In the genomic region with DNA sequence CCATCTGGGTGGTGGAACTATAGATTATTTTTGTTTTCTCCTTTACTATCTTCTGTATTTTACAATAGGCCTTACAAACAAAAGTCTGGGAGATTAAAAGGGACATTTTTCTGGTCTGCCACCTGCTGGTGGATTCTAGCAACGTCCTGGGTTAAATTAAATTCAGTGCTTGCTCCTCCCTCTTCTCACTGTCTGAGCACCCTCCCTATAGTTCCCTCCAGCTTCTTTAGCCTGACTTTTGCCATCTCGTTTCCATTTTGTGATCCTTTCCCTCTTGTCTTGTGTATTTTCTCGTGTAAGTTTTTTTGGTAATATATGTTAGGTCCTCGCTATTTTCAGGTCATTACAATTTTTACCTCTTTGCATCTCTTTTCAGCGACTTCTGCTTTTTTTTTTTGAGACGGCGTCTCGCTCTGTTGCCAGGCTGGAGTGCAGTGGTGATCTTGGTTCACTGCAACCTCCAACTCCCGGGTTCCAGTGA, we compare ENCODE assay signal across 8 cellular contexts. TPM values are rescaled to one million over a fixed set of nuclear protein-coding genes. Genes with fewer than 3 reads are reported as not detected.
DNase-seq lines count a peak whose midpoint lies in the region; ATAC-seq, FAIRE-seq and TF ChIP-seq lines count a peak whose summit lies in the region.

No MANE protein-coding gene starts in this region.

- H3K9me3 ChIP-seq in IMR-90 (ENCODE audit: control insufficient read depth, insufficient read depth, low read length) (no peaks in the 10 kb centered on the region; the same call in 1 of the 2 replicates), pancreas (no peaks in the 10 kb centered on the region), upper lobe of right lung (no peaks in the 10 kb centered on the region)

- H4K20me1 ChIP-seq in IMR-90 (ENCODE audit: insufficient read depth, low read length): no peaks in the 10 kb centered on the region

- TF ChIP-seq POLR2A in IMR-90 (IDR thresholded peaks at IDR 0.05; ENCODE audit: low read depth, low read length): no peak

- no peak overlapping the region for H3K4ac ChIP-seq in IMR-90 (ENCODE audit: low read depth, low read length)

- H3K4me2 ChIP-seq in IMR-90 (ENCODE audit: low read depth, low read length): no peak overlapping the region

- intact Hi-C loops in IMR-90 (cut with micrococcal nuclease): loop anchor here (1.0 to 5.0 kb wide), 4 partner anchors 60 to 431 kb away; a partner anchor contains a TSS
- intact Hi-C loops in pancreas (cut with DNase I): loop anchor here in 1 of 3 donors (10.0 kb wide), 1 partner anchor 199 kb away; no protein-coding TSS in a partner anchor
- intact Hi-C loops in upper lobe of right lung (cut with DNase I): no loop called here

- no peak overlapping the region for H3K56ac ChIP-seq in IMR-90 (ENCODE audit: extremely low read depth, insufficient read depth, low read length)

- H3K9me1 ChIP-seq in IMR-90 (ENCODE audit: insufficient read depth, low read length): peaks cover 4% of the 10 kb centered on the region; the same call in 1 of the 2 replicates

- POLR2A ChIA-PET in IMR-90 (lab: Charles Lee; ENCODE audit: unreplicated experiment): interaction anchor here (0.6 kb wide), 1 partner anchor 441 kb away, joined by 14 read pairs; no protein-coding TSS in a partner anchor

- in situ Hi-C loops in IMR-90 (cut with MboI; ENCODE audit: low sequenced_read_pairs): loop anchor here (25.0 kb wide), 2 partner anchors 411 to 1036 kb away; a partner anchor contains a TSS

- H2AK5ac ChIP-seq in IMR-90 (ENCODE audit: low read depth, low read length): no peak overlapping the region

- H3K4me1 ChIP-seq in IMR-90 (ENCODE audit: control insufficient read depth, insufficient read depth, low read length) (0 out of 2 replicates have a peak, but pooled peaks cover 4% of the 10 kb centered on the region), pancreas (no peaks in the 10 kb centered on the region), upper lobe of right lung (no peaks in the 10 kb centered on the region)

- no peaks in the 10 kb centered on the region for H3K27me3 ChIP-seq in IMR-90 (ENCODE audit: control insufficient read depth, insufficient read depth, low read length)
- no peaks in the 10 kb centered on the region for H3K27me3 ChIP-seq in pancreas
- no peaks in the 10 kb centered on the region for H3K27me3 ChIP-seq in upper lobe of right lung

- WGBS in IMR-90 (ENCODE audit: extremely low coverage in 2 of 2, insufficient read length in 1 of 2), 2 experiments: 90% methylated on average over 4 of the region's 9 CpGs; no CpG with 5 or more reads in 1 of the 2 experiments
- WGBS in pancreas, 2 donors: 49 to 53% methylated on average over 9 of the region's 9 CpGs

- no peak overlapping the region for H3K27ac ChIP-seq in IMR-90 (ENCODE audit: insufficient read depth, low read length)
- H3K27ac ChIP-seq in pancreas: no peak overlapping the region
- no peak overlapping the region for H3K27ac ChIP-seq in upper lobe of right lung

- dilution Hi-C loops in IMR-90 (cut with HindIII; ENCODE audit: low sequenced_read_pairs, unreplicated experiment): no loop called here

- H3K18ac ChIP-seq in IMR-90 (ENCODE audit: low read depth, low read length): no peak overlapping the region

- no peak overlapping the region for H3K9ac ChIP-seq in IMR-90 (ENCODE audit: low read depth, low read length)

- DNase-seq in DMS 273 treated with DMSO at 0.1 percent for 48 hours (lab: John Stamatoyannopoulos, UW) (peak; percentile 28), IMR-90 (peak; percentile 70), SHP77 (lab: John Stamatoyannopoulos, UW) (peak; percentile 26), foreskin melanocyte (peak; percentile 74), pancreas (peak in 2 of 6 donors; percentile 27 to 74), upper lobe of right lung (no peak)
- DNase-seq in activated effector memory CD4-positive, alpha-beta T cell treated with Interleukin-2 at 50 U/mL for 16 hours: peak; percentile 43

- no peak overlapping the region for H4K8ac ChIP-seq in IMR-90 (ENCODE audit: low read depth in 2 of 2, low read length in 2 of 2)

- H3K36me3 ChIP-seq in IMR-90 (ENCODE audit: control insufficient read depth, insufficient read depth, low read length) (peaks cover 21% of the 10 kb centered on the region), pancreas (peaks cover 0 to 24% (median 0%) of the 10 kb centered on the region in 3 donors), upper lobe of right lung (peaks cover 26% of the 10 kb centered on the region)

- no peak overlapping the region for H2BK15ac ChIP-seq in IMR-90 (ENCODE audit: low read depth, low read length)

- H2BK5ac ChIP-seq in IMR-90 (ENCODE audit: low read depth, low read length, poor library complexity, severe bottlenecking): no peak overlapping the region

- no peak overlapping the region for H2BK120ac ChIP-seq in IMR-90 (ENCODE audit: low read depth, low read length)

- BruUV-seq in IMR-90 (replicated peaks; lab: Mats Ljungman, UMichigan): no TSS peak

- no peak overlapping the region for H2AK9ac ChIP-seq in IMR-90 (replicated peaks; ENCODE audit: low read depth, low read length, poor library complexity)

- TF ChIP-seq RAD21 in IMR-90 (IDR thresholded peaks at IDR 0.05; ENCODE audit: low read length): peak; percentile 62

- H4K91ac ChIP-seq in IMR-90 (ENCODE audit: insufficient read depth, low read depth, low read length): no peak overlapping the region

- H2AFZ ChIP-seq in IMR-90 (replicated peaks; ENCODE audit: low read length, poor library complexity): no peak overlapping the region

- CTCF ChIA-PET in IMR-90 (lab: Yijun Ruan, JAX): interaction anchor here (0.7 to 1.5 kb wide), 5 partner anchors 11 to 1942 kb away, joined by 3 to 4 read pairs (median 3); no protein-coding TSS in a partner anchor

- no peak overlapping the region for H4K5ac ChIP-seq in IMR-90 (ENCODE audit: low read depth, low read length)

- H3K4me3 ChIP-seq in IMR-90 (ENCODE audit: insufficient read depth, low read depth, low read length): no peak overlapping the region
- H3K4me3 ChIP-seq in pancreas: no peak overlapping the region
- no peak overlapping the region for H3K4me3 ChIP-seq in upper lobe of right lung

- H3K23ac ChIP-seq in IMR-90 (ENCODE audit: low read depth, low read length): no peak overlapping the region

- H3K79me1 ChIP-seq in IMR-90 (ENCODE audit: low read depth in 1 of 2, low read length in 2 of 2): peaks cover 0 to 5% of the 10 kb centered on the region in 2 experiments; a peak in 1 of 4 replicates

- FAIRE-seq in pancreas (lab: Jason Lieb, UNC): peak; percentile 79

- peak; percentile 74 for TF ChIP-seq CTCF in IMR-90 (conservative IDR thresholded peaks at IDR 0.05; ENCODE audit: low read depth, low read length)
- TF ChIP-seq CTCF in pancreas (IDR thresholded peaks at IDR 0.05): peak; percentile 26 to 71 (median 60)
- peak; percentile 82 for TF ChIP-seq CTCF in upper lobe of right lung (IDR thresholded peaks at IDR 0.05)

- no peak overlapping the region for H2BK20ac ChIP-seq in IMR-90 (ENCODE audit: low read depth, low read length)

- H3K14ac ChIP-seq in IMR-90 (replicated peaks; ENCODE audit: low read depth, low read length): no peak overlapping the region

- peak; percentile 89 for ATAC-seq in GM21381 (IDR thresholded peaks at IDR 0.05; ENCODE audit: unreplicated experiment)
- peak; percentile 89 for ATAC-seq in IMR-90 (ENCODE audit: low read depth)
- peak; percentile 80 to 97 (median 88) for ATAC-seq in pancreas
- peak; percentile 95 for ATAC-seq in upper lobe of right lung

TF ChIP-seq in IMR-90, 13 proteins besides CTCF, POLR2A, EP300 and RAD21:
- TF ChIP-seq CEBPB (IDR thresholded peaks at IDR 0.05; ENCODE audit: low read depth, low read length) (no peak), NFE2L2 (IDR thresholded peaks at IDR 0.05; ENCODE audit: low read depth, low read length) (no peak), RCOR1 (IDR thresholded peaks at IDR 0.05; ENCODE audit: insufficient replicate concordance, low read length) (no peak), SMC3 (IDR thresholded peaks at IDR 0.05; ENCODE audit: low read depth, low read length) (peak; percentile 81), BHLHE40 (IDR thresholded peaks at IDR 0.05; ENCODE audit: low read depth, low read length) (no peak)
- TF ChIP-seq, protein P1, sequence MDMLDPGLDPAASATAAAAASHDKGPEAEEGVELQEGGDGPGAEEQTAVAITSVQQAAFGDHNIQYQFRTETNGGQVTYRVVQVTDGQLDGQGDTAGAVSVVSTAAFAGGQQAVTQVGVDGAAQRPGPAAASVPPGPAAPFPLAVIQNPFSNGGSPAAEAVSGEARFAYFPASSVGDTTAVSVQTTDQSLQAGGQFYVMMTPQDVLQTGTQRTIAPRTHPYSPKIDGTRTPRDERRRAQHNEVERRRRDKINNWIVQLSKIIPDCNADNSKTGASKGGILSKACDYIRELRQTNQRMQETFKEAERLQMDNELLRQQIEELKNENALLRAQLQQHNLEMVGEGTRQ (IDR thresholded peaks at IDR 0.05; ENCODE audit: low read depth, low read length): no peak

RNA-seq across cellular contexts. Expression of a gene that starts 16.1 kb away (rescaled TPM):
- total RNA-seq in IMR-90 (2012; rRNA removed) (3.3 and 5.7 TPM in 2 replicates), pancreas (1 to 10 TPM; 3.0 to 5.5 (median 4.1) TPM), upper lobe of right lung (4.6 TPM)
- polyA plus RNA-seq in IMR-90 (2012; rRNA removed) (5.1 and 6.3 TPM in 2 replicates), pancreas (1 to 10 TPM; 5.0 to 5.1 TPM)
- 2.9 and 5.4 TPM in 2 replicates for polyA plus RNA-seq in IMR-90 (2012; cell fraction: cytosol; rRNA removed)
- polyA plus RNA-seq in IMR-90 (2012; cell fraction: nucleus; rRNA removed; ENCODE audit: low replicate concordance): 11.0 and 15.6 TPM in 2 replicates

RNA-seq across cellular contexts. Expression of a gene that starts 16.5 kb away (rescaled TPM):
- total RNA-seq in IMR-90 (2012; rRNA removed) (60.8 and 72.2 TPM in 2 replicates), pancreas (10 to 100 TPM; 29.5 to 51.7 (median 35.2) TPM), upper lobe of right lung (73.3 TPM)
- polyA plus RNA-seq in IMR-90 (2012; rRNA removed) (48.8 and 59.3 TPM in 2 replicates), pancreas (10 to 100 TPM; 50.3 to 51.2 TPM)
- polyA plus RNA-seq in IMR-90 (2012; cell fraction: cytosol; rRNA removed): 34.7 and 41.0 TPM in 2 replicates
- polyA plus RNA-seq in IMR-90 (2012; cell fraction: nucleus; rRNA removed; ENCODE audit: low replicate concordance): 128 and 139 TPM in 2 replicates
